ENCODE assay signal across 8 cellular contexts in genomic region chr11:119323532-119324033, GRCh38. TPM values are rescaled to one million over a fixed set of nuclear protein-coding genes. Genes with fewer than 3 reads are reported as not detected.
DNase-seq lines count a peak whose midpoint lies in the region; ATAC-seq and TF ChIP-seq lines count a peak whose summit lies in the region.

No MANE protein-coding gene starts in this region.

- peak; percentile 24; the same call in 1 of the 3 replicates for ATAC-seq in RWPE2 (ENCODE audit: low read depth)
- ATAC-seq in gastroesophageal sphincter: no peak

- intact Hi-C loops in vagina (cut with DNase I): no loop called here

- TF ChIP-seq CTCF in RWPE2 (IDR thresholded peaks at IDR 0.05; ENCODE audit: poor library complexity, severe bottlenecking) (peak; percentile 84), gastroesophageal sphincter (IDR thresholded peaks at IDR 0.05) (peak; percentile 80 to 93 (median 88)), vagina (IDR thresholded peaks at IDR 0.05) (peak; percentile 33 to 69 (median 39))

- DNase-seq in Caki2 (ENCODE audit: low read depth): peak; percentile 35
- peak; percentile 59 for DNase-seq in Jurkat, Clone E6-1 (ENCODE audit: low read depth, low spot score)
- no peak for DNase-seq in RWPE2 (ENCODE audit: low spot score)
- peak; percentile 68 for DNase-seq in activated T-helper 9 cell treated with anti-CD3 and anti-CD28 coated beads, Interleukin-2, amount 50 U/mL, for 16 hours (ENCODE audit: low read depth)
- peak; percentile 70 for DNase-seq in pons (ENCODE audit: low spot score)
- DNase-seq in vagina (ENCODE audit: extremely low spot score in 2 of 2): no peak
- no peak for DNase-seq in NCI-H1048 (lab: John Stamatoyannopoulos, UW)

- no peak for TF ChIP-seq EP300 in gastroesophageal sphincter (IDR thresholded peaks at IDR 0.05)

- H3K36me3 ChIP-seq in RWPE2 (ENCODE audit: low read depth) (no peaks in the 10 kb centered on the region), gastroesophageal sphincter (no peaks in the 10 kb centered on the region), vagina (no peaks in the 10 kb centered on the region)

- no peaks in the 10 kb centered on the region for H3K27me3 ChIP-seq in RWPE2 (ENCODE audit: insufficient read depth, poor library complexity, severe bottlenecking)
- no peaks in the 10 kb centered on the region for H3K27me3 ChIP-seq in gastroesophageal sphincter
- H3K27me3 ChIP-seq in vagina: no peaks in the 10 kb centered on the region

- no peak overlapping the region for H3K4me3 ChIP-seq in Jurkat, Clone E6-1 (ENCODE audit: low read length)
- H3K4me3 ChIP-seq in RWPE2 (ENCODE audit: severe bottlenecking) (no peak overlapping the region), gastroesophageal sphincter (no peak overlapping the region), vagina (no peak overlapping the region)

- no peaks in the 10 kb centered on the region for H3K9me3 ChIP-seq in RWPE2 (ENCODE audit: severe bottlenecking)
- no peaks in the 10 kb centered on the region for H3K9me3 ChIP-seq in gastroesophageal sphincter
- no peaks in the 10 kb centered on the region for H3K9me3 ChIP-seq in vagina

- peaks cover 5% of the 10 kb centered on the region for H3K4me1 ChIP-seq in RWPE2 (ENCODE audit: insufficient read depth, poor library complexity, severe bottlenecking)
- peaks cover 7 to 55% (median 34%) of the 10 kb centered on the region in 3 donors for H3K4me1 ChIP-seq in gastroesophageal sphincter
- peaks cover 29% of the 10 kb centered on the region for H3K4me1 ChIP-seq in vagina

- H3K27ac ChIP-seq in RWPE2 (ENCODE audit: poor library complexity, severe bottlenecking) (no peak overlapping the region), gastroesophageal sphincter (peak overlapping the region in 3 of 4 donors; percentile 97 to 99 (median 98)), vagina (no peak overlapping the region)

- WGBS in gastroesophageal sphincter (ENCODE audit: low coverage in 1 of 2), 2 donors: 0 to 14% methylated on average over 3 to 8 of the region's 8 CpGs

- in situ Hi-C loops in Caki2 (cut with HindIII; ENCODE audit: low pct_unique_long_range_greater_than_20kb, low sequenced_read_pairs): loop anchor here (25.0 kb wide), 1 partner anchor 211 kb away; the partner anchor contains the start of genes C2CD2L, DPAGT1 and HINFP

- TF ChIP-seq POLR2A in gastroesophageal sphincter (IDR thresholded peaks at IDR 0.05): no peak
- no peak for TF ChIP-seq POLR2A in vagina (IDR thresholded peaks at IDR 0.05)

RNA-seq across cellular contexts. Expression of gene MCAM, which starts 6.7 kb away (rescaled TPM):
- total RNA-seq in Caki2 (2014; rRNA removed; shearing (Covaris generic); ENCODE audit: low replicate concordance): 0.27 TPM in 1 of 2 replicates, not detected in the other
- polyA plus RNA-seq in Jurkat, Clone E6-1 (2012; ENCODE audit: insufficient read depth, insufficient read length): 9.1 TPM
- total RNA-seq in gastroesophageal sphincter: 1,000 to 10,000 TPM in 3 of 4 donors, 100 to 1,000 TPM in 1; 702 to 1,904 (median 1,177) TPM
- 295 TPM for total RNA-seq in vagina

RNA-seq across cellular contexts. Expression of gene RNF26, which starts 10.7 kb away (rescaled TPM):
- total RNA-seq in Caki2 (2014; rRNA removed; shearing (Covaris generic); ENCODE audit: low replicate concordance): 8.0 and 13.4 TPM in 2 replicates
- polyA plus RNA-seq in Jurkat, Clone E6-1 (2012; ENCODE audit: insufficient read depth, insufficient read length): 40.6 TPM
- total RNA-seq in gastroesophageal sphincter: 10 to 100 TPM; 13.0 to 39.6 (median 17.1) TPM
- total RNA-seq in vagina: 19.6 TPM

RNA-seq across cellular contexts. Expression of gene C1QTNF5, which starts 17.1 kb away (rescaled TPM):
- not detected in 2 replicates for total RNA-seq in Caki2 (2014; rRNA removed; shearing (Covaris generic); ENCODE audit: low replicate concordance)
- polyA plus RNA-seq in Jurkat, Clone E6-1 (2012; ENCODE audit: insufficient read depth, insufficient read length): not detected
- total RNA-seq in gastroesophageal sphincter (10 to 100 TPM; 44.3 to 52.1 (median 45.6) TPM), vagina (32.2 TPM)

RNA-seq across cellular contexts. Expression of gene MFRP, which starts 22.9 kb away (rescaled TPM):
- not detected in 2 replicates for total RNA-seq in Caki2 (2014; rRNA removed; shearing (Covaris generic); ENCODE audit: low replicate concordance)
- not detected for polyA plus RNA-seq in Jurkat, Clone E6-1 (2012; ENCODE audit: insufficient read depth, insufficient read length)
- total RNA-seq in gastroesophageal sphincter (under 1 TPM in 1 of 4 donors, not detected in 3; 0.15 TPM), vagina (not detected)

RNA-seq across cellular contexts. Expression of gene USP2, which starts 57.9 kb away (rescaled TPM):
- total RNA-seq in Caki2 (2014; rRNA removed; shearing (Covaris generic); ENCODE audit: low replicate concordance): 3.7 TPM in 1 of 2 replicates, not detected in the other
- polyA plus RNA-seq in Jurkat, Clone E6-1 (2012; ENCODE audit: insufficient read depth, insufficient read length): 8.1 TPM
- total RNA-seq in gastroesophageal sphincter (1 to 10 TPM; 4.6 to 10.0 (median 6.6) TPM), vagina (2.5 TPM)

Comparison
In these comparisons a context has a peak if more than half of its experiments do, and no peak if none do; other contexts are left out.
1. DNase-seq: peak in Caki2 (single experiment), Jurkat, Clone E6-1 (single experiment), activated T-helper 9 cell treated with anti-CD3 and anti-CD28 coated beads, Interleukin-2, amount 50 U/mL, for 16 hours (single experiment) and pons (single experiment); none in RWPE2 (single experiment), vagina (0 of 2) and NCI-H1048 (single experiment).
2. H3K27ac ChIP-seq: peak in gastroesophageal sphincter (3 of 4); none in RWPE2 (single experiment) and vagina (single experiment).
3. RNA of gene MCAM, which starts 6.7 kb away (total RNA-seq): 702 to 1,904 TPM in gastroesophageal sphincter and 295 TPM in vagina (single experiment); 0.27 TPM in Caki2; every median in the first group is over 100 times any median in the second.
4. RNA of gene C1QTNF5, which starts 17.1 kb away (total RNA-seq): 44.3 to 52.1 TPM in gastroesophageal sphincter and 32.2 TPM in vagina (single experiment); not detected in Caki2; every median in the first group is over 10 times any median in the second.
5. Peak in every context shown above with its lines, with median percentiles within 50 percentile points of each other: CTCF ChIP-seq.